ENCODE assay signal across 18 cellular contexts in genomic region chr2:14749869-14750268, GRCh38.
"Had no signal": no experiment of that assay in that cellular context is flagged by ENCODE, and none has a peak within 500 bp of the region (broad histone marks: within the 10 kb centered on the region; RNA-seq: fewer than 3 reads in every experiment).

No MANE protein-coding gene starts in this region.

- H3K4me3 Mint-ChIP-seq: activated CD8-positive, alpha-beta memory T cell treated with anti-CD3 and anti-CD28 coated beads, Interleukin-2, amount 10 ng/mL, durations not matched to agents 7 days and 5 days; activated naive CD8-positive, alpha-beta T cell; activated T-cell treated with anti-CD3 and anti-CD28 coated beads, Interleukin-2, amount 50 U/mL, for 24 hours; nephron progenitor cell; stimulated activated naive CD8-positive, alpha-beta T cell treated with anti-CD3 and anti-CD28 coated beads, Interleukin-15, Interleukin-2, amounts not matched to agents 100 ng/mL and 50 ng/mL, for 24 hours had no signal

- H3K4me3 ChIP-seq: left lung, sigmoid colon, testis had no signal

- H3K4me1 Mint-ChIP-seq: activated CD8-positive, alpha-beta memory T cell treated with anti-CD3 and anti-CD28 coated beads, Interleukin-2, amount 10 ng/mL, durations not matched to agents 7 days and 5 days; nephron progenitor cell had no signal

- ATAC-seq: activated CD8-positive, alpha-beta memory T cell treated with anti-CD3 and anti-CD28 coated beads, Interleukin-2, amount 10 ng/mL, durations not matched to agents 7 days and 5 days; left lung had no signal

- H3K27ac Mint-ChIP-seq: activated CD8-positive, alpha-beta memory T cell treated with anti-CD3 and anti-CD28 coated beads, Interleukin-2, amount 10 ng/mL, durations not matched to agents 7 days and 5 days; activated naive CD8-positive, alpha-beta T cell; activated T-cell treated with anti-CD3 and anti-CD28 coated beads, Interleukin-2, amount 50 U/mL, for 24 hours; nephron progenitor cell; stimulated activated naive CD8-positive, alpha-beta T cell treated with anti-CD3 and anti-CD28 coated beads, Interleukin-15, Interleukin-2, amounts not matched to agents 100 ng/mL and 50 ng/mL, for 24 hours had no signal

- H3K36me3 Mint-ChIP-seq: activated CD8-positive, alpha-beta memory T cell treated with anti-CD3 and anti-CD28 coated beads, Interleukin-2, amount 10 ng/mL, durations not matched to agents 7 days and 5 days; activated naive CD8-positive, alpha-beta T cell had no signal

- H3K4me1 ChIP-seq: left lung, sigmoid colon, testis had no signal

- H3K9me3 ChIP-seq: sigmoid colon, testis had no signal

- H3K27ac ChIP-seq: left lung, sigmoid colon, testis had no signal

- H3K27me3 ChIP-seq: left lung, sigmoid colon, testis had no signal

- H3K9me3 Mint-ChIP-seq: nephron progenitor cell; stimulated activated naive CD8-positive, alpha-beta T cell treated with anti-CD3 and anti-CD28 coated beads, Interleukin-15, Interleukin-2, amounts not matched to agents 100 ng/mL and 50 ng/mL, for 24 hours had no signal

- H3K27me3 Mint-ChIP-seq: activated CD8-positive, alpha-beta memory T cell treated with anti-CD3 and anti-CD28 coated beads, Interleukin-2, amount 10 ng/mL, durations not matched to agents 7 days and 5 days; activated naive CD8-positive, alpha-beta T cell; activated T-cell treated with anti-CD3 and anti-CD28 coated beads, Interleukin-2, amount 50 U/mL, for 24 hours; stimulated activated naive CD8-positive, alpha-beta T cell treated with anti-CD3 and anti-CD28 coated beads, Interleukin-15, Interleukin-2, amounts not matched to agents 100 ng/mL and 50 ng/mL, for 24 hours had no signal

- FAIRE-seq: islet of Langerhans had no signal

- DNase-seq: activated CD4-positive, alpha-beta T cell treated with anti-CD3 and anti-CD28 coated beads, Interleukin-2, amount 50 U/mL, for 48 hours; activated CD4-positive, CD25-positive, alpha-beta regulatory T cell treated with anti-CD3 and anti-CD28 coated beads, Interleukin-2, amount 50 U/mL, for 72 hours; activated CD8-positive, alpha-beta memory T cell treated with anti-CD3 and anti-CD28 coated beads, Interleukin-2, amount 10 ng/mL, durations not matched to agents 7 days and 5 days; activated effector memory CD4-positive, alpha-beta T cell treated with anti-CD3 and anti-CD28 coated beads, Interleukin-2, amount 50 U/mL, for 16 hours; activated T-cell treated with anti-CD3 and anti-CD28 coated beads, Interleukin-2, amount 50 U/mL, for 24 hours; caudate nucleus; cortex of kidney; effector CD8-positive, alpha-beta T cell; head of caudate nucleus; left lung; mesendoderm; nephron progenitor cell; sigmoid colon; stimulated activated CD4-positive, alpha-beta T cell treated with anti-CD3 and anti-CD28 coated beads, Interleukin-4, amount 100 ng/mL, for 24 hours; testis had no signal

- H3K36me3 ChIP-seq: left lung, sigmoid colon had no signal
